8 cellular contexts compared by ENCODE assay signal in the genomic region with DNA sequence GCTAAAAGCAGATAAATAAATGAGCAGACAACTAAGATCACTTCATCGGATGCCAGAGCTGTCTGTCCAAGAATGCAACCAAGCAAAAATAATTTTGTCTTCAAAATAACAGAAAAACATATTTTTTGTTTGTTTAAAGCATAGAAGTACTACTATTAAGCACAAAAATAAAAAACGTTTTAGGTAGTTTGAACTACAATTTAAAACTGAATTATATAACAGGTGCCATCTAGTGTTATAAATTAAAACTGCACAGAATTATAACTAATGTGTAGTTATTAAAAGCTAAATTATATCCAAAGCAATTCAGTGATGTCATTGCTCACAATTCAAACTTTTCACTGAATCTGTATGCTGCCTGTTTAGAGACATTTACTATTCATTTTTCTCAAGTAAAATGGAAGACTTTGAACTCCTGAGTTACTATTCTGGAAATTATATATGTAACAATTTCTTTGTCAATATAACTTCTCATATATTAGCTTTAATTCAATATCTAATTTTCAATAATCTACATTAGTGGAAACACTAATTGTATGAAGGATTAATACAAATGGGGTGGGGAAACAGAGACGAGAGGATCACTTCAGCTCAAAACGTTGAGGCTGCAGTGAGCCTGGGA. TPM values are rescaled to one million over a fixed set of nuclear protein-coding genes. Genes with fewer than 3 reads are reported as not detected.
DNase-seq lines count a peak whose midpoint lies in the region; ATAC-seq and TF ChIP-seq lines count a peak whose summit lies in the region.

No MANE protein-coding gene starts in this region.

- intact Hi-C loops in CD8-positive, alpha-beta T cell (cut with DNase I, micrococcal nuclease), result loop anchor here (1.0 to 2.0 kb wide), 5 partner anchors 30 to 644 kb away; a partner anchor contains a TSS

- no peaks in the 10 kb centered on the region for H3K27me3 ChIP-seq in CD8-positive, alpha-beta T cell (ENCODE audit: insufficient read depth, low read length)

- TF ChIP-seq CTCF in CD8-positive, alpha-beta T cell (IDR thresholded peaks at IDR 0.05), result peak; percentile 80
- peak; percentile 67 to 77 for TF ChIP-seq CTCF in brain (conservative IDR thresholded peaks at IDR 0.05)

- peaks cover 11% of the 10 kb centered on the region for H3K36me3 ChIP-seq in CD8-positive, alpha-beta T cell (ENCODE audit: insufficient read depth, low read length)

- DNase-seq in CD8-positive, alpha-beta T cell, result no peak
- peak; percentile 18 for DNase-seq in LoVo (ENCODE audit: low spot score)
- DNase-seq in midbrain (lab: John Stamatoyannopoulos, UW), result peak; percentile 5
- DNase-seq in DMS79 (lab: John Stamatoyannopoulos, UW), result no peak
- DNase-seq in NCI-H748 treated with DMSO at 0.1 percent for 48 hours (lab: John Stamatoyannopoulos, UW), result no peak
- DNase-seq in activated effector memory CD4-positive, alpha-beta T cell treated with Interleukin-2 at 50 U/mL for 16 hours, result no peak
- no peak for DNase-seq in stimulated activated CD4-positive, alpha-beta T cell treated with anti-CD3 and anti-CD28 coated beads, Interleukin-4, amount 100 ng/mL, for 4 hours

- no peaks in the 10 kb centered on the region for H3K9me3 Mint-ChIP-seq in CD8-positive, alpha-beta T cell
- H3K9me3 Mint-ChIP-seq in brain, result peaks cover 0 to 2% (median 0%) of the 10 kb centered on the region in 5 experiments

- H3K4me3 ChIP-seq in CD8-positive, alpha-beta T cell (ENCODE audit: low read depth, low read length), result no peak overlapping the region

- H3K27ac Mint-ChIP-seq in CD8-positive, alpha-beta T cell, result peak overlapping the region; percentile 93
- no peak overlapping the region for H3K27ac Mint-ChIP-seq in brain

- peak; percentile 58 for ATAC-seq in CD8-positive, alpha-beta T cell

- H3K4me1 Mint-ChIP-seq in CD8-positive, alpha-beta T cell (ENCODE audit: low read depth), result peaks cover 56% of the 10 kb centered on the region
- no peaks in the 10 kb centered on the region for H3K4me1 Mint-ChIP-seq in brain

- peak overlapping the region; percentile 64 for H3K4me3 Mint-ChIP-seq in CD8-positive, alpha-beta T cell
- H3K4me3 Mint-ChIP-seq in brain, result no peak overlapping the region

- CTCF ChIA-PET in CD8-positive, alpha-beta T cell (lab: Charles Lee), result interaction anchor here (0.7 to 5.8 kb wide), 14 partner anchors 9 to 644 kb away, joined by 3 to 114 read pairs (median 4); a partner anchor contains a TSS

- no peaks in the 10 kb centered on the region for H3K27me3 Mint-ChIP-seq in CD8-positive, alpha-beta T cell (ENCODE audit: low read depth)
- no peaks in the 10 kb centered on the region for H3K27me3 Mint-ChIP-seq in brain

- H3K27ac ChIP-seq in CD8-positive, alpha-beta T cell (ENCODE audit: low read depth, low read length), result peak overlapping the region; percentile 6

- H3K9me3 ChIP-seq in CD8-positive, alpha-beta T cell (ENCODE audit: low read length), result no peaks in the 10 kb centered on the region

- H3K36me3 Mint-ChIP-seq in CD8-positive, alpha-beta T cell, result peaks cover 66% of the 10 kb centered on the region
- peaks cover 44% of the 10 kb centered on the region for H3K36me3 Mint-ChIP-seq in brain

- H3K4me1 ChIP-seq in CD8-positive, alpha-beta T cell (ENCODE audit: insufficient read depth, low read length), result peaks cover 26% of the 10 kb centered on the region

- POLR2A ChIA-PET in CD8-positive, alpha-beta T cell (lab: Charles Lee), result interaction anchor here (1.2 to 1.5 kb wide), 2 partner anchors 24 to 222 kb away, joined by 4 to 7 read pairs; no protein-coding TSS in a partner anchor

RNA-seq across cellular contexts. Expression of a gene that starts 29.5 kb away (rescaled TPM):
- 10 to 100 TPM; 42.8 to 45.9 TPM for total RNA-seq in CD8-positive, alpha-beta T cell
- polyA plus RNA-seq in brain (ENCODE audit: insufficient read depth, low read depth, low replicate concordance), result 4.6 TPM

RNA-seq across cellular contexts. Expression of a gene that starts 29.9 kb away (rescaled TPM):
- total RNA-seq in CD8-positive, alpha-beta T cell, result 10 to 100 TPM; 17.2 to 19.9 TPM
- 3.8 TPM for polyA plus RNA-seq in brain (ENCODE audit: insufficient read depth, low read depth, low replicate concordance)

RNA-seq across cellular contexts. Expression of a gene that starts 43.7 kb away (rescaled TPM):
- 1 to 10 TPM in 1 of 2 experiments, under 1 TPM in 1; 0.92 to 1.2 TPM for total RNA-seq in CD8-positive, alpha-beta T cell
- not detected for polyA plus RNA-seq in brain (ENCODE audit: insufficient read depth, low read depth, low replicate concordance)

Comparison
In these comparisons a context has a peak if more than half of its experiments do, and no peak if none do; other contexts are left out.
1. DNase-seq: peak in LoVo (single experiment) and midbrain (single experiment); none in CD8-positive, alpha-beta T cell (0 of 7), DMS79 (single experiment), NCI-H748 treated with DMSO at 0.1 percent for 48 hours (single experiment), activated effector memory CD4-positive, alpha-beta T cell treated with Interleukin-2 at 50 U/mL for 16 hours (single experiment) and stimulated activated CD4-positive, alpha-beta T cell treated with anti-CD3 and anti-CD28 coated beads, Interleukin-4, amount 100 ng/mL, for 4 hours (0 of 2).